27 cellular contexts compared by ENCODE assay signal in genomic region chr16:79679334-79679733, GRCh38.
DNase-seq lines count a peak whose midpoint lies in the region; ATAC-seq, FAIRE-seq and TF ChIP-seq lines count a peak whose summit lies in the region.
"Had no signal": no experiment of that assay in that cellular context is flagged by ENCODE, and none has a peak within 500 bp of the region (broad histone marks: within the 10 kb centered on the region; RNA-seq: fewer than 3 reads in every experiment).

No MANE protein-coding gene starts in this region.

- no peak overlapping the region for H3K4me2 ChIP-seq in A549
- H3K4me2 ChIP-seq: BLaER1 had no signal

- CTCF ChIA-PET in A549 (lab: Yijun Ruan, JAX), result no interaction called here

- H3K27ac ChIP-seq in A549, result no peak overlapping the region
- H3K27ac ChIP-seq: BLaER1 had no signal

- no peaks in the 10 kb centered on the region for H3K9me3 ChIP-seq in A549
- H3K9me3 ChIP-seq: BE2C, BLaER1 had no signal

- 0% methylated on average over 1 of the region's 1 CpG for WGBS in A549 (ENCODE audit: missing lambda C conversion rate)

- no peak overlapping the region for H3K4me3 ChIP-seq in A549
- H3K4me3 ChIP-seq: BLaER1, GM12878 had no signal

- no peak for TF ChIP-seq RAD21 in A549 (conservative IDR thresholded peaks at IDR 0.05 in 1 of 2, IDR thresholded peaks at IDR 0.05 in 1 of 2)

- TF ChIP-seq POLR2A in A549 (IDR thresholded peaks at IDR 0.05; ENCODE audit: low read length), result no peak

- POLR2A ChIA-PET in A549 (lab: Yijun Ruan, JAX), result no interaction called here

- TF ChIP-seq CTCF in A549 (IDR thresholded peaks at IDR 0.05), result no peak

- DNase-seq in A549 (ENCODE audit: low read depth in 1 of 2, low spot score in 1 of 2) (no peak), RCC 7860 (ENCODE audit: low spot score) (no peak), NCI-H446 treated with DMSO at 0.1 percent for 48 hours (lab: John Stamatoyannopoulos, UW) (no peak), NCI-H82 (lab: John Stamatoyannopoulos, UW) (no peak)
- no peak for DNase-seq in stimulated activated CD4-positive, alpha-beta T cell treated with anti-CD3 and anti-CD28 coated beads, Interleukin-2, amount 100 ng/mL, for 48 hours
- DNase-seq: 8988T; ACHN; BE2C; C1 segment of cervical spinal cord; CD4-positive, alpha-beta memory T cell; CD4-positive, CD25-positive, alpha-beta regulatory T cell; CD8-positive, alpha-beta memory T cell; COR-L47; DMS 273 treated with DMSO at 0.1 percent for 48 hours; DMS153; DMS53; DMS79; DND-41; EL; GDM1 had no signal

- H3K4me1 ChIP-seq in A549, result no peaks in the 10 kb centered on the region
- H3K4me1 ChIP-seq: BE2C, BLaER1 had no signal

- peak; percentile 76 for FAIRE-seq in A204.1 (lab: Jason Lieb, UNC)
- FAIRE-seq in A549 (lab: Jason Lieb, UNC), result peak; percentile 68
- peak; percentile 26 for FAIRE-seq in RCC 7860 (lab: Jason Lieb, UNC)
- FAIRE-seq in endometrium (lab: Jason Lieb, UNC), result peak; percentile 26
- FAIRE-seq: GM12878, GM12892, GM19239 had no signal

- no peak for ATAC-seq in A549
- ATAC-seq in HG02970 (IDR thresholded peaks at IDR 0.05; ENCODE audit: low FRiP score, unreplicated experiment), result no peak
- ATAC-seq: GM12878 had no signal

- no peak for TF ChIP-seq EP300 in A549 (IDR thresholded peaks at IDR 0.05)

TF ChIP-seq in A549, 52 proteins besides CTCF, POLR2A, EP300 and RAD21:
- TF ChIP-seq HOXB5 (CRISPR knock-in tag; IDR thresholded peaks at IDR 0.05), result no peak
- TF ChIP-seq ZNF302 (CRISPR knock-in tag; IDR thresholded peaks at IDR 0.05), result no peak
- TF ChIP-seq, protein P1, sequence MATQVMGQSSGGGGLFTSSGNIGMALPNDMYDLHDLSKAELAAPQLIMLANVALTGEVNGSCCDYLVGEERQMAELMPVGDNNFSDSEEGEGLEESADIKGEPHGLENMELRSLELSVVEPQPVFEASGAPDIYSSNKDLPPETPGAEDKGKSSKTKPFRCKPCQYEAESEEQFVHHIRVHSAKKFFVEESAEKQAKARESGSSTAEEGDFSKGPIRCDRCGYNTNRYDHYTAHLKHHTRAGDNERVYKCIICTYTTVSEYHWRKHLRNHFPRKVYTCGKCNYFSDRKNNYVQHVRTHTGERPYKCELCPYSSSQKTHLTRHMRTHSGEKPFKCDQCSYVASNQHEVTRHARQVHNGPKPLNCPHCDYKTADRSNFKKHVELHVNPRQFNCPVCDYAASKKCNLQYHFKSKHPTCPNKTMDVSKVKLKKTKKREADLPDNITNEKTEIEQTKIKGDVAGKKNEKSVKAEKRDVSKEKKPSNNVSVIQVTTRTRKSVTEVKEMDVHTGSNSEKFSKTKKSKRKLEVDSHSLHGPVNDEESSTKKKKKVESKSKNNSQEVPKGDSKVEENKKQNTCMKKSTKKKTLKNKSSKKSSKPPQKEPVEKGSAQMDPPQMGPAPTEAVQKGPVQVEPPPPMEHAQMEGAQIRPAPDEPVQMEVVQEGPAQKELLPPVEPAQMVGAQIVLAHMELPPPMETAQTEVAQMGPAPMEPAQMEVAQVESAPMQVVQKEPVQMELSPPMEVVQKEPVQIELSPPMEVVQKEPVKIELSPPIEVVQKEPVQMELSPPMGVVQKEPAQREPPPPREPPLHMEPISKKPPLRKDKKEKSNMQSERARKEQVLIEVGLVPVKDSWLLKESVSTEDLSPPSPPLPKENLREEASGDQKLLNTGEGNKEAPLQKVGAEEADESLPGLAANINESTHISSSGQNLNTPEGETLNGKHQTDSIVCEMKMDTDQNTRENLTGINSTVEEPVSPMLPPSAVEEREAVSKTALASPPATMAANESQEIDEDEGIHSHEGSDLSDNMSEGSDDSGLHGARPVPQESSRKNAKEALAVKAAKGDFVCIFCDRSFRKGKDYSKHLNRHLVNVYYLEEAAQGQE (IDR thresholded peaks at IDR 0.05), result no peak
- no peak for TF ChIP-seq ESRRA (IDR thresholded peaks at IDR 0.05; ENCODE audit: borderline replicate concordance, low read length)
- TF ChIP-seq HEYL (CRISPR knock-in tag; IDR thresholded peaks at IDR 0.05), result no peak
- no peak for TF ChIP-seq FOSL2 (IDR thresholded peaks at IDR 0.05)
- TF ChIP-seq FOSL2 (CRISPR knock-in tag; IDR thresholded peaks at IDR 0.05), result no peak
- TF ChIP-seq, protein P2, sequence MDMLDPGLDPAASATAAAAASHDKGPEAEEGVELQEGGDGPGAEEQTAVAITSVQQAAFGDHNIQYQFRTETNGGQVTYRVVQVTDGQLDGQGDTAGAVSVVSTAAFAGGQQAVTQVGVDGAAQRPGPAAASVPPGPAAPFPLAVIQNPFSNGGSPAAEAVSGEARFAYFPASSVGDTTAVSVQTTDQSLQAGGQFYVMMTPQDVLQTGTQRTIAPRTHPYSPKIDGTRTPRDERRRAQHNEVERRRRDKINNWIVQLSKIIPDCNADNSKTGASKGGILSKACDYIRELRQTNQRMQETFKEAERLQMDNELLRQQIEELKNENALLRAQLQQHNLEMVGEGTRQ (IDR thresholded peaks at IDR 0.05), result no peak
- no peak for TF ChIP-seq RNF2 (IDR thresholded peaks at IDR 0.05; ENCODE audit: borderline replicate concordance, low read depth)
- no peak for TF ChIP-seq KDM5A (IDR thresholded peaks at IDR 0.05)
- TF ChIP-seq CHD2 (IDR thresholded peaks at IDR 0.05; ENCODE audit: low read length, partially characterized antibody), result no peak
- no peak for TF ChIP-seq SREBF2 (IDR thresholded peaks at IDR 0.05)
